8 cellular contexts compared by ENCODE assay signal in genomic region chr5:119743927-119744326, GRCh38.
DNase-seq lines count a peak whose midpoint lies in the region; ATAC-seq and TF ChIP-seq lines count a peak whose summit lies in the region.

No MANE protein-coding gene starts in this region.

- no peak overlapping the region for H2AFZ ChIP-seq in H9 (ENCODE audit: low read length)

- TF ChIP-seq RAD21 in liver (IDR thresholded peaks at IDR 0.05), result peak; percentile 48 to 74

- peak; percentile 78 for TF ChIP-seq CTCF in GM12872 (IDR thresholded peaks at IDR 0.05; ENCODE audit: insufficient read depth, low read depth, low read length)
- TF ChIP-seq CTCF in H9 (conservative IDR thresholded peaks at IDR 0.05), result peak; percentile 86
- peak; percentile 43 for TF ChIP-seq CTCF in WTC11 (IDR thresholded peaks at IDR 0.05)
- peak; percentile 29 for TF ChIP-seq CTCF in liver (IDR thresholded peaks at IDR 0.05; ENCODE audit: low read depth, low read length, missing input control)

- H3K27ac ChIP-seq in H9 (ENCODE audit: insufficient read length, low read depth, low read length) (no peak overlapping the region), liver (ENCODE audit: low read depth in 1 of 2, low read length in 2 of 2) (no peak overlapping the region)

- CTCF ChIA-PET in WTC11 (lab: Charles Lee), result no interaction called here

- no peak overlapping the region for H4K5ac ChIP-seq in H9 (ENCODE audit: insufficient read length, low read depth, low read length)

- no CpG with 5 or more reads among the region's 1 CpG for WGBS in H9 (ENCODE audit: extremely low coverage, insufficient read length, low lambda C conversion rate)
- WGBS in liver, result 10% methylated on average over 1 of the region's 1 CpG

- H3K79me2 ChIP-seq in H9 (ENCODE audit: insufficient read depth, low read length), result no peaks in the 10 kb centered on the region

- H2BK20ac ChIP-seq in H9 (ENCODE audit: low read depth, low read length, poor library complexity, severe bottlenecking), result no peak overlapping the region

- H3K9ac ChIP-seq in H9 (ENCODE audit: extremely low read depth, insufficient read length, low read length) (no peak overlapping the region), liver (ENCODE audit: low read depth in 1 of 2, low read length in 2 of 2) (no peak overlapping the region)

- H3K14ac ChIP-seq in H9 (ENCODE audit: insufficient read depth, low read length), result no peak overlapping the region

- H3K4me1 Mint-ChIP-seq in H9 (peaks cover 0 to 2% of the 10 kb centered on the region in 2 experiments; a peak in 1 of 4 replicates), WTC11 (0 out of 2 replicates have a peak, but pooled peaks cover 2% of the 10 kb centered on the region)

- H3K27ac Mint-ChIP-seq in H9 (no peak overlapping the region), WTC11 (no peak overlapping the region)

- H3K4me2 ChIP-seq in H9 (ENCODE audit: insufficient read depth, insufficient read length, low read length), result no peak overlapping the region

- H3K27me3 ChIP-seq in H9 (ENCODE audit: insufficient read depth, low read length) (no peaks in the 10 kb centered on the region), liver (ENCODE audit: control insufficient read depth in 4 of 4, insufficient read depth in 4 of 4, low read length in 3 of 4) (peaks cover 0 to 3% (median 0%) of the 10 kb centered on the region in 4 donors)

- H3K23me2 ChIP-seq in H9 (ENCODE audit: insufficient read length, low read depth, low read length, poor library complexity, severe bottlenecking), result no peaks in the 10 kb centered on the region

- H3K79me1 ChIP-seq in H9 (ENCODE audit: insufficient read depth, low read depth, low read length, poor library complexity, severe bottlenecking), result no peaks in the 10 kb centered on the region

- H2BK5ac ChIP-seq in H9 (ENCODE audit: insufficient read length, low read length), result no peak overlapping the region

- no peak overlapping the region for H2AK5ac ChIP-seq in H9 (ENCODE audit: insufficient read length, low read length)

- H3K9me3 Mint-ChIP-seq in H9 (no peaks in the 10 kb centered on the region), WTC11 (no peaks in the 10 kb centered on the region)

- H3K27me3 Mint-ChIP-seq in H9 (ENCODE audit: low read depth) (no peaks in the 10 kb centered on the region), WTC11 (ENCODE audit: low read depth) (no peaks in the 10 kb centered on the region)

- no peak overlapping the region for H3K18ac ChIP-seq in H9 (ENCODE audit: insufficient read length, low read depth, low read length)

- no peak overlapping the region for H4K91ac ChIP-seq in H9 (ENCODE audit: insufficient read length, low read depth, low read length)

- H2BK120ac ChIP-seq in H9 (ENCODE audit: low read depth, low read length, poor library complexity, severe bottlenecking), result no peak overlapping the region

- no peak overlapping the region for H2BK12ac ChIP-seq in H9 (ENCODE audit: insufficient read length, low read depth, low read length)

- no peak overlapping the region for H2BK15ac ChIP-seq in H9 (ENCODE audit: low read depth, low read length)

- ATAC-seq in WTC11, result peak; percentile 96

- POLR2A ChIA-PET in WTC11 (lab: Charles Lee), result no interaction called here

- H3K23ac ChIP-seq in H9 (ENCODE audit: insufficient read length, low read depth, low read length), result no peak overlapping the region

- no peak overlapping the region for H3T11ph ChIP-seq in H9 (ENCODE audit: low read length)

- H3K4me1 ChIP-seq in H9 (ENCODE audit: insufficient read depth, low read length), result no peaks in the 10 kb centered on the region
- H3K4me1 ChIP-seq in liver (ENCODE audit: control insufficient read depth in 4 of 4, insufficient read depth in 4 of 4, low read length in 3 of 4), result no peaks in the 10 kb centered on the region

- no peak overlapping the region for H3K4ac ChIP-seq in H9 (ENCODE audit: low read depth, low read length)

- H3K4me3 Mint-ChIP-seq in H9 (no peak overlapping the region), WTC11 (no peak overlapping the region)

- no peak overlapping the region for H4K8ac ChIP-seq in H9 (replicated peaks; ENCODE audit: insufficient read length, low read depth, low read length)

- no peak overlapping the region for H3K56ac ChIP-seq in H9 (ENCODE audit: insufficient read length, low read depth, low read length)

- no peaks in the 10 kb centered on the region for H3K36me3 ChIP-seq in liver (ENCODE audit: control insufficient read depth in 4 of 4, insufficient read depth in 3 of 4, low read depth in 1 of 4, low read length in 3 of 4)

- H3K36me3 Mint-ChIP-seq in H9 (ENCODE audit: insufficient read depth in 1 of 3, low read depth in 3 of 3) (no peaks in the 10 kb centered on the region), WTC11 (no peaks in the 10 kb centered on the region)

- H4K20me1 ChIP-seq in H9 (ENCODE audit: control insufficient read depth, insufficient read depth, insufficient read length), result no peaks in the 10 kb centered on the region

- DNase-seq in Ammon's horn (ENCODE audit: low spot score), result peak; percentile 46
- DNase-seq in H9, result peak; percentile 50
- peak; percentile 43 for DNase-seq in Jurkat, Clone E6-1 (ENCODE audit: low read depth, low spot score)
- DNase-seq in WTC11 (ENCODE audit: low spot score), result peak; percentile 12
- DNase-seq in NCI-H774 (lab: John Stamatoyannopoulos, UW), result no peak
- no peak for DNase-seq in stimulated activated CD4-positive, alpha-beta T cell treated with anti-CD3 and anti-CD28 coated beads, Interleukin-1b, Interleukin-23, amount 100 ng/mL, for 48 hours

- H3K4me3 ChIP-seq in Jurkat, Clone E6-1 (ENCODE audit: low read length), result no peak overlapping the region
- H3K4me3 ChIP-seq in liver (ENCODE audit: low read depth in 1 of 3, low read length in 3 of 3), result no peak overlapping the region

- H3K9me3 ChIP-seq in H9 (ENCODE audit: control insufficient read depth, low read depth, low read length) (no peaks in the 10 kb centered on the region), liver (ENCODE audit: control insufficient read depth in 4 of 4, low read length in 3 of 4) (no peaks in the 10 kb centered on the region)

TF ChIP-seq in WTC11, 78 proteins besides CTCF, POLR2A, EP300 and RAD21:
- TF ChIP-seq SOX15 (CRISPR knock-in tag; IDR thresholded peaks at IDR 0.05) (no peak), ZNF512 (CRISPR knock-in tag; IDR thresholded peaks at IDR 0.05; ENCODE audit: borderline replicate concordance) (peak; percentile 98)

TF ChIP-seq in liver, 16 proteins besides CTCF, POLR2A, EP300 and RAD21:
- TF ChIP-seq MAX (IDR thresholded peaks at IDR 0.05), result no peak
- no peak for TF ChIP-seq RXRA (IDR thresholded peaks at IDR 0.05)
- TF ChIP-seq TAF1 (conservative IDR thresholded peaks at IDR 0.05), result no peak
- TF ChIP-seq ZBTB33 (IDR thresholded peaks at IDR 0.05), result no peak
- no peak for TF ChIP-seq YY1 (IDR thresholded peaks at IDR 0.05)
- no peak for TF ChIP-seq GABPA (IDR thresholded peaks at IDR 0.05 in 1 of 2, conservative IDR thresholded peaks at IDR 0.05 in 1 of 2)
- no peak for TF ChIP-seq SP1 (IDR thresholded peaks at IDR 0.05)
- TF ChIP-seq HNF4G (IDR thresholded peaks at IDR 0.05), result no peak
- TF ChIP-seq EGR1 (IDR thresholded peaks at IDR 0.05; ENCODE audit: low read depth in 2 of 2), result no peak
- no peak for TF ChIP-seq FOXA1 (IDR thresholded peaks at IDR 0.05)
- TF ChIP-seq REST (IDR thresholded peaks at IDR 0.05), result no peak
- TF ChIP-seq FOXA2 (IDR thresholded peaks at IDR 0.05), result no peak

Comparison
In these comparisons a context has a peak if more than half of its experiments do, and no peak if none do; other contexts are left out.
1. DNase-seq: peak in Ammon's horn (single experiment), H9 (single experiment), Jurkat, Clone E6-1 (single experiment) and WTC11 (single experiment); none in NCI-H774 (single experiment) and stimulated activated CD4-positive, alpha-beta T cell treated with anti-CD3 and anti-CD28 coated beads, Interleukin-1b, Interleukin-23, amount 100 ng/mL, for 48 hours (single experiment).
2. CTCF ChIP-seq: peak in every context shown above with its lines; median percentile 86 in H9; 78 in GM12872; 43 in WTC11; 29 in liver.